ENCODE assay signal across 7 cellular contexts in the genomic region with DNA sequence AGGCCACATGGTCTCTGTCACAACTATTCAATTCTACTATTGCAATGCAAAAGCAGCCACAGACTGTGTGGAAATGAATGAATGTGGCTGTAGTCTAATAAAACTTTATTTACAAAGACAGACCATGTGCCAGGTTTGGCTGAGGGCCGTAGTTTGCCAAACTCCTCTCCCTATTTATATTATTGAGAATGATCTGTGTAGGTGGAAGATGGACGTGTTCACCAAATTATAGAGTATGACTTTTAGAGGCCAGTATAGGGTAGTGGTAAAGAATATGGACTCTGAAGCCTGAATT.
"Had no signal": no experiment of that assay in that cellular context is flagged by ENCODE, and none has a peak within 500 bp of the region (broad histone marks: within the 10 kb centered on the region; RNA-seq: fewer than 3 reads in every experiment).

No MANE protein-coding gene starts in this region.

- DNase-seq: GDM1, GF-D8 had no signal

- FAIRE-seq: G401.6, GM12891, GM12892, GM18507, GM19239 had no signal
